In genomic region chr3:184789314-184789998, GRCh38 we compare ENCODE assay signal across 22 cellular contexts.
"Had no signal": no experiment of that assay in that cellular context is flagged by ENCODE, and none has a peak within 500 bp of the region (broad histone marks: within the 10 kb centered on the region; RNA-seq: fewer than 3 reads in every experiment).

No MANE protein-coding gene starts in this region.

- H3K4me1 ChIP-seq: prostate gland had no signal

- H3K36me3 ChIP-seq: cardiac muscle cell, lower lobe of right lung, prostate gland, thoracic aorta, upper lobe of left lung had no signal

- DNase-seq: activated CD4-positive, alpha-beta T cell treated with anti-CD3 and anti-CD28 coated beads, Interleukin-2, amount 10 ng/mL, durations not matched to agents 7 days and 5 days; activated CD8-positive, alpha-beta memory T cell treated with anti-CD3 and anti-CD28 coated beads, Interleukin-2, amount 10 ng/mL, durations not matched to agents 7 days and 5 days; activated CD8-positive, alpha-beta T cell treated with anti-CD3 and anti-CD28 coated beads for 36 hours; activated effector memory CD4-positive, alpha-beta T cell treated with anti-CD3 and anti-CD28 coated beads, Interleukin-2, amount 50 U/mL, for 16 hours; activated naive CD4-positive, alpha-beta T cell treated with anti-CD3 and anti-CD28 coated beads, Interleukin-2, amount 10 ng/mL, durations not matched to agents 7 days and 5 days; activated T-cell treated with anti-CD3 and anti-CD28 coated beads for 4 hours; amygdala; effector CD4-positive, alpha-beta T cell; erythroblast; kidney; lower lobe of right lung; mesendoderm; naive thymus-derived CD4-positive, alpha-beta T cell; stimulated activated CD4-positive, alpha-beta T cell treated with anti-CD3 and anti-CD28 coated beads, Interleukin-4, amount 100 ng/mL, for 24 hours; stimulated activated naive CD4-positive, alpha-beta T cell treated with Interleukin-2 at 50 U/mL for 16 hours; T-helper 17 cell; upper lobe of left lung had no signal

- H3K27ac ChIP-seq: cardiac muscle cell, lower lobe of right lung, prostate gland, thoracic aorta, upper lobe of left lung had no signal

- FAIRE-seq: kidney had no signal

- H3K4me3 ChIP-seq: cardiac muscle cell, lower lobe of right lung, prostate gland, thoracic aorta, upper lobe of left lung had no signal

- ATAC-seq: activated CD4-positive, CD25-positive, alpha-beta regulatory T cell treated with anti-CD3 and anti-CD28 coated beads, Interleukin-2, amount 50 U/mL, for 24 hours; activated CD8-positive, alpha-beta memory T cell treated with anti-CD3 and anti-CD28 coated beads, Interleukin-2, amount 10 ng/mL, durations not matched to agents 7 days and 5 days; activated CD8-positive, alpha-beta T cell treated with anti-CD3 and anti-CD28 coated beads for 36 hours; left lobe of liver; lower lobe of right lung; naive thymus-derived CD4-positive, alpha-beta T cell; T-helper 17 cell had no signal

- H3K9me3 ChIP-seq: lower lobe of right lung, prostate gland, thoracic aorta, upper lobe of left lung had no signal

- H3K27me3 ChIP-seq: cardiac muscle cell, upper lobe of left lung had no signal
